In genomic region chrX:19885732-19886131, GRCh38 we compare ENCODE assay signal across 1 cellular context.
TF ChIP-seq lines count a peak whose summit lies in the region.

No MANE protein-coding gene starts in this region.

TF ChIP-seq in HCT116, 20 proteins besides CTCF, POLR2A, EP300 and RAD21 (continued from another document):
- TF ChIP-seq, protein P1, sequence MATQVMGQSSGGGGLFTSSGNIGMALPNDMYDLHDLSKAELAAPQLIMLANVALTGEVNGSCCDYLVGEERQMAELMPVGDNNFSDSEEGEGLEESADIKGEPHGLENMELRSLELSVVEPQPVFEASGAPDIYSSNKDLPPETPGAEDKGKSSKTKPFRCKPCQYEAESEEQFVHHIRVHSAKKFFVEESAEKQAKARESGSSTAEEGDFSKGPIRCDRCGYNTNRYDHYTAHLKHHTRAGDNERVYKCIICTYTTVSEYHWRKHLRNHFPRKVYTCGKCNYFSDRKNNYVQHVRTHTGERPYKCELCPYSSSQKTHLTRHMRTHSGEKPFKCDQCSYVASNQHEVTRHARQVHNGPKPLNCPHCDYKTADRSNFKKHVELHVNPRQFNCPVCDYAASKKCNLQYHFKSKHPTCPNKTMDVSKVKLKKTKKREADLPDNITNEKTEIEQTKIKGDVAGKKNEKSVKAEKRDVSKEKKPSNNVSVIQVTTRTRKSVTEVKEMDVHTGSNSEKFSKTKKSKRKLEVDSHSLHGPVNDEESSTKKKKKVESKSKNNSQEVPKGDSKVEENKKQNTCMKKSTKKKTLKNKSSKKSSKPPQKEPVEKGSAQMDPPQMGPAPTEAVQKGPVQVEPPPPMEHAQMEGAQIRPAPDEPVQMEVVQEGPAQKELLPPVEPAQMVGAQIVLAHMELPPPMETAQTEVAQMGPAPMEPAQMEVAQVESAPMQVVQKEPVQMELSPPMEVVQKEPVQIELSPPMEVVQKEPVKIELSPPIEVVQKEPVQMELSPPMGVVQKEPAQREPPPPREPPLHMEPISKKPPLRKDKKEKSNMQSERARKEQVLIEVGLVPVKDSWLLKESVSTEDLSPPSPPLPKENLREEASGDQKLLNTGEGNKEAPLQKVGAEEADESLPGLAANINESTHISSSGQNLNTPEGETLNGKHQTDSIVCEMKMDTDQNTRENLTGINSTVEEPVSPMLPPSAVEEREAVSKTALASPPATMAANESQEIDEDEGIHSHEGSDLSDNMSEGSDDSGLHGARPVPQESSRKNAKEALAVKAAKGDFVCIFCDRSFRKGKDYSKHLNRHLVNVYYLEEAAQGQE (IDR thresholded peaks at IDR 0.05; ENCODE audit: low read depth): no peak
- TF ChIP-seq MAX (IDR thresholded peaks at IDR 0.05): no peak
- TF ChIP-seq EGR1 (IDR thresholded peaks at IDR 0.05; ENCODE audit: low read depth): no peak
- no peak for TF ChIP-seq EZH2 (IDR thresholded peaks at IDR 0.05)
- TF ChIP-seq SP1 (IDR thresholded peaks at IDR 0.05; ENCODE audit: low read depth): no peak
- no peak for TF ChIP-seq ZNF274 (IDR thresholded peaks at IDR 0.05; ENCODE audit: low read depth, low read length)
- no peak for TF ChIP-seq TCF7L2 (IDR thresholded peaks at IDR 0.05; ENCODE audit: borderline replicate concordance, extremely low read depth, insufficient read depth, insufficient read length)
- no peak for TF ChIP-seq ZFX (IDR thresholded peaks at IDR 0.05)
- TF ChIP-seq JUND (IDR thresholded peaks at IDR 0.05): no peak
- no peak for TF ChIP-seq CEBPB (IDR thresholded peaks at IDR 0.05; ENCODE audit: low read depth)
- TF ChIP-seq, protein P2, sequence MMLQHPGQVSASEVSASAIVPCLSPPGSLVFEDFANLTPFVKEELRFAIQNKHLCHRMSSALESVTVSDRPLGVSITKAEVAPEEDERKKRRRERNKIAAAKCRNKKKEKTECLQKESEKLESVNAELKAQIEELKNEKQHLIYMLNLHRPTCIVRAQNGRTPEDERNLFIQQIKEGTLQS (IDR thresholded peaks at IDR 0.05): no peak
- no peak for TF ChIP-seq SIN3A (IDR thresholded peaks at IDR 0.05; ENCODE audit: low read depth)
- TF ChIP-seq FOSL1 (IDR thresholded peaks at IDR 0.05; ENCODE audit: low read depth): no peak
